13 cellular contexts compared by ENCODE assay signal in the genomic region with DNA sequence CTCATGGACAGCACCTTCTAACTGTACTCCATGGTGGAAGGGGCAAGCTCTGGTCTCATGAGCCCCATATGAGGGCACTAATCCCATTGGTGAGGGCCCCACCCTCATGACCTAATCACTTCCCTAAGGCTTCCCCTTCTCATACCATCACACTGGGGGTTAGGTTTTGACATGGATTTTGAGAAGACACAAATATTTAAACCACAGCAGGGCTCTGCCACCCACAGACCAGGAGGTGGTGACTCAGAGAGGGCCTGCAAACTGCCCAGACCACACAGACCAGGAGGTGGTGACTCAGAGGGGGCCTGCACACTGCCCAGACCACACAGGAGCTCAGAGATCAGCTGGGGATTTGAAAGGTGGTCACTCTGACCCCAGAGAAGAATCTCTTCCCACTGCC.
DNase-seq lines count a peak whose midpoint lies in the region; ATAC-seq and TF ChIP-seq lines count a peak whose summit lies in the region.
"Had no signal": no experiment of that assay in that cellular context is flagged by ENCODE, and none has a peak within 500 bp of the region (broad histone marks: within the 10 kb centered on the region; RNA-seq: fewer than 3 reads in every experiment).

No MANE protein-coding gene starts in this region.

- H3K9me3 ChIP-seq in Peyer's patch, result peaks cover 0 to 3% (median 1%) of the 10 kb centered on the region in 4 donors

- H3K36me3 ChIP-seq in Peyer's patch, result no peaks in the 10 kb centered on the region

- TF ChIP-seq POLR2A in NB4 (IDR thresholded peaks at IDR 0.05; ENCODE audit: extremely low read depth, insufficient read length), result no peak
- no peak for TF ChIP-seq POLR2A in Peyer's patch (IDR thresholded peaks at IDR 0.05)

- no peaks in the 10 kb centered on the region for H3K4me1 ChIP-seq in Peyer's patch

- H3K27ac ChIP-seq in Peyer's patch, result no peak overlapping the region

- intact Hi-C loops in posterior vena cava (cut with DNase I), result no loop called here

- H3K27me3 ChIP-seq in Peyer's patch, result no peaks in the 10 kb centered on the region

- DNase-seq in GM03348 (ENCODE audit: low spot score), result peak; percentile 31
- peak; percentile 82 for DNase-seq in NB4 (ENCODE audit: low read depth)
- peak; percentile 52 for DNase-seq in choroid plexus epithelial cell (ENCODE audit: low read depth)
- DNase-seq in posterior vena cava (ENCODE audit: low spot score), result peak; percentile 28
- no peak for DNase-seq in left lobe of liver (ENCODE audit: low spot score)
- no peak for DNase-seq in putamen (ENCODE audit: low spot score)
- DNase-seq in NCI-H2171 (lab: John Stamatoyannopoulos, UW), result no peak
- DNase-seq in Peyer's patch, result no peak
- DNase-seq: activated CD4-positive, CD25-positive, alpha-beta regulatory T cell; Karpas-422; nucleus accumbens; stimulated activated CD4-positive, alpha-beta T cell treated with anti-CD3 and anti-CD28 coated beads, Interleukin-15, amount 100 ng/mL, for 24 hours had no signal

- H3K4me3 ChIP-seq in NB4 (ENCODE audit: low read depth, low read length) (no peak overlapping the region), choroid plexus epithelial cell (ENCODE audit: low read depth, low read length) (no peak overlapping the region), Peyer's patch (no peak overlapping the region)

- no peak for ATAC-seq in left lobe of liver
- ATAC-seq: Right ventricle myocardium inferior had no signal

- no peak for TF ChIP-seq CTCF in NB4 (IDR thresholded peaks at IDR 0.05; ENCODE audit: low read depth, low read length)
- TF ChIP-seq CTCF in choroid plexus epithelial cell (conservative IDR thresholded peaks at IDR 0.05; ENCODE audit: low read depth, low read length), result no peak
- no peak for TF ChIP-seq CTCF in Peyer's patch (IDR thresholded peaks at IDR 0.05)

Comparison
In these comparisons a context has a peak if more than half of its experiments do, and no peak if none do; other contexts are left out.
1. DNase-seq: peak in GM03348 (single experiment), NB4 (single experiment), choroid plexus epithelial cell (single experiment) and posterior vena cava (single experiment); none in left lobe of liver (single experiment), putamen (single experiment), NCI-H2171 (single experiment) and Peyer's patch (0 of 3).